8 cellular contexts compared by ENCODE assay signal in genomic region chr9:65675589-65676021, GRCh38. TPM values are rescaled to one million over a fixed set of nuclear protein-coding genes. Genes with fewer than 3 reads are reported as not detected.
DNase-seq lines count a peak whose midpoint lies in the region; ATAC-seq and TF ChIP-seq lines count a peak whose summit lies in the region.
"Not testable (repeated sequence)": the region's sequence is repeated elsewhere in the genome, so short reads cannot be mapped to it uniquely, and the experiment has no call there.

Gene ZNG1E, plus strand, starts transcription at chr9:65675928. Its CDS starts 49 bp downstream, at chr9:65675977.

- ATAC-seq in memory B cell (ENCODE audit: low read depth): peak; percentile 32

- not testable (repeated sequence) for H3K36me3 ChIP-seq in skeletal muscle tissue (ENCODE audit: control insufficient read depth in 3 of 3, insufficient read depth in 3 of 3, low read length in 3 of 3)

- H3K4me3 ChIP-seq in GM08714 (ENCODE audit: low read length) (peak within 1 kb of the TSS; percentile 64; the same call in 1 of the 2 replicates), NB4 (ENCODE audit: low read depth, low read length) (peak within 1 kb of the TSS; percentile 57), foreskin fibroblast (ENCODE audit: low read depth in 1 of 2, low read length in 2 of 2) (peak within 1 kb of the TSS; percentile 44 to 66), skeletal muscle tissue (ENCODE audit: low read length in 3 of 3) (peak within 1 kb of the TSS; percentile 65 to 83 (median 78))

- H3K9ac ChIP-seq in skeletal muscle tissue (ENCODE audit: low read depth in 1 of 3, low read length in 3 of 3): peak within 1 kb of the TSS; percentile 56 to 64 (median 57)

- DNase-seq in NB4 (ENCODE audit: low read depth) (peak; percentile 47), astrocyte of the hippocampus (ENCODE audit: low read depth, low spot score) (peak; percentile 53), foreskin fibroblast (peak; percentile 1 to 22), memory B cell (ENCODE audit: low spot score in 2 of 2) (peak; percentile 32 to 60)
- peak; percentile 58 to 60 for DNase-seq in activated CD4-positive, alpha-beta T cell treated with anti-CD3 and anti-CD28 coated beads, Interleukin-2, amount 50 U/mL, for 4 hours

- H3K27me3 Mint-ChIP-seq in memory B cell: not testable (repeated sequence)

- H3K36me3 Mint-ChIP-seq in memory B cell: not testable (repeated sequence)

- peak within 1 kb of the TSS; percentile 80 for H3K4me3 Mint-ChIP-seq in memory B cell

- H3K4me1 ChIP-seq in skeletal muscle tissue (ENCODE audit: control insufficient read depth in 3 of 3, insufficient read depth in 3 of 3, low read length in 3 of 3): not testable (repeated sequence)

- H3K27ac ChIP-seq in skeletal muscle tissue (ENCODE audit: low read depth, low read length); temporal lobe (ENCODE audit: low read depth, low read length): not testable (repeated sequence)

- H3K4me1 Mint-ChIP-seq in memory B cell: not testable (repeated sequence)

- not testable (repeated sequence) for TF ChIP-seq CTCF in NB4 (IDR thresholded peaks at IDR 0.05; ENCODE audit: low read depth, low read length); foreskin fibroblast (IDR thresholded peaks at IDR 0.05; ENCODE audit: low read depth, low read length)

- not testable (repeated sequence) for TF ChIP-seq POLR2A in NB4 (IDR thresholded peaks at IDR 0.05; ENCODE audit: extremely low read depth, insufficient read length)

- not testable (repeated sequence) for H3K9me3 Mint-ChIP-seq in memory B cell

- peak within 1 kb of the TSS; percentile 82 for H3K27ac Mint-ChIP-seq in memory B cell

- H3K27me3 ChIP-seq in skeletal muscle tissue (ENCODE audit: control insufficient read depth in 3 of 3, insufficient read depth in 3 of 3, low read length in 3 of 3): not testable (repeated sequence)

- H3K9me3 ChIP-seq in skeletal muscle tissue (ENCODE audit: control insufficient read depth in 3 of 3, low read length in 3 of 3): not testable (repeated sequence)

RNA-seq across cellular contexts. Expression of gene ZNG1E, which starts in this region (rescaled TPM):
- total RNA-seq in skeletal muscle tissue (35.5 TPM), temporal lobe (28.8 TPM)
